ENCODE assay signal across 10 cellular contexts in the genomic region with DNA sequence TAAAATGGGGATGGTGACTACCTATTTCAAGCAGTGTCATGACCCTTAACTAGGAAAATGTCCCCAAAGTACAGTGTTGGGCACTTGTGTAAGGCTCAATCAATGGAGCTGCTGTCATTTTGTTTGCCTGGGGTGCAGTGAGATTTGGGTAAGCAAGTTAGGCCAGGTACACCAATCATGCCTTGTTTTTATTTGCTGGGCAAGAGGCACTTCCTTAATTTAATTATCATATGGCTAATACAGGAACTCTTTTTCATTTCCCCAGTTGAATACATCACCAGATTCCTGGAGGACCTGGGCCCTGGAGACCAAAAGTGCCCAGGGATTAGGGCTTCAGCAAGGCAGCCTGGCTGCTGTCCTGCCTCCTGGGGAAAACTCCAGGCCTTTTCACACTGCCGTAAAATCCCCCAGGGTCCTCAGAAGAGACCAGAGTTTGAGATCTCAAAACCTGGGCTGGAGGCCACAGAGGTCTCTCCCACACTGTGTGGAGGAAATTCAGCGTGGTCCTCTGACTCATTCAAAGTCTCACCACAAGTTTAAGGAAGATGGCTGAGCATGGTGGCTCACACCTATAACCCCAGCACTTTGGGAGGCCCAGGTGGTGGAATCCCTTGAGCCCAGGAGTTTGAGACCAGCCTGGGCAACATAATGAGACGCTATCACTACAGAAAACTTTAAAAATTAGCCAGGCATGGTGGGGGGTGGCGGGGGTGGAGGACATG.
DNase-seq lines count a peak whose midpoint lies in the region; ATAC-seq and TF ChIP-seq lines count a peak whose summit lies in the region.
"Had no signal": no experiment of that assay in that cellular context is flagged by ENCODE, and none has a peak within 500 bp of the region (broad histone marks: within the 10 kb centered on the region; RNA-seq: fewer than 3 reads in every experiment).

No MANE protein-coding gene starts in this region.

- no peaks in the 10 kb centered on the region for H3K27me3 Mint-ChIP-seq in effector memory CD8-positive, alpha-beta T cell

- DNase-seq in activated effector memory CD4-positive, alpha-beta T cell treated with anti-CD3 and anti-CD28 coated beads, Interleukin-2, amount 50 U/mL, for 16 hours: peak; percentile 74
- no peak for DNase-seq in activated effector memory CD4-positive, alpha-beta T cell treated with Interleukin-2 at 50 U/mL for 16 hours
- no peak for DNase-seq in effector memory CD8-positive, alpha-beta T cell
- peak in 1 of 2 donors; percentile 29 for DNase-seq in tibial artery
- no peak for DNase-seq in HEK293T (ENCODE audit: extremely low spot score)
- no peak for DNase-seq in NCI-H2081 (lab: John Stamatoyannopoulos, UW)
- DNase-seq: NCI-H1105 had no signal

- H3K36me3 ChIP-seq in SU-DHL-6 (ENCODE audit: low read length) (no peaks in the 10 kb centered on the region), tibial artery (no peaks in the 10 kb centered on the region)
- H3K36me3 ChIP-seq: neural progenitor cell had no signal

- peak overlapping the region; percentile 65 for H3K4me2 ChIP-seq in SU-DHL-6 (ENCODE audit: low read depth, low read length, poor library complexity, severe bottlenecking)
- H3K4me2 ChIP-seq: neural progenitor cell had no signal

- H3K79me2 ChIP-seq in SU-DHL-6 (ENCODE audit: insufficient read depth, low read length): no peaks in the 10 kb centered on the region

- H4K20me1 ChIP-seq in SU-DHL-6 (ENCODE audit: low read depth, low read length): no peaks in the 10 kb centered on the region

- H3F3A ChIP-seq in SU-DHL-6 (ENCODE audit: insufficient read depth): peaks cover 9% of the 10 kb centered on the region; the same call in 1 of the 2 replicates

- H3K9me3 ChIP-seq in SU-DHL-6 (ENCODE audit: insufficient read depth, low read length) (no peaks in the 10 kb centered on the region), tibial artery (no peaks in the 10 kb centered on the region)

- H3K4me3 Mint-ChIP-seq in effector memory CD8-positive, alpha-beta T cell: no peak overlapping the region
- H3K4me3 Mint-ChIP-seq: neural progenitor cell had no signal

- H3K27me3 ChIP-seq in SU-DHL-6 (ENCODE audit: low read length) (no peaks in the 10 kb centered on the region), tibial artery (no peaks in the 10 kb centered on the region)
- H3K27me3 ChIP-seq: neural progenitor cell had no signal

- TF ChIP-seq CTCF in SU-DHL-6 (IDR thresholded peaks at IDR 0.05; ENCODE audit: insufficient read depth, low read length, poor library complexity, severe bottlenecking) (no peak), tibial artery (IDR thresholded peaks at IDR 0.05) (no peak)

- intact Hi-C loops in tibial artery (cut with DNase I; ENCODE audit: low total_unique reads): no loop called here

- CTCF ChIA-PET in HEK293T (lab: Yijun Ruan, JAX): no interaction called here

- peaks cover 15% of the 10 kb centered on the region for H3K36me3 Mint-ChIP-seq in effector memory CD8-positive, alpha-beta T cell (ENCODE audit: insufficient read depth)
- H3K36me3 Mint-ChIP-seq: neural progenitor cell had no signal

- H3K4me1 ChIP-seq in tibial artery: peaks cover 0 to 30% (median 20%) of the 10 kb centered on the region in 4 donors

- no peaks in the 10 kb centered on the region for H3K9me2 ChIP-seq in SU-DHL-6 (replicated peaks; ENCODE audit: insufficient read depth, low read length)

- H3K9me3 Mint-ChIP-seq in effector memory CD8-positive, alpha-beta T cell: no peaks in the 10 kb centered on the region
- H3K9me3 Mint-ChIP-seq: neural progenitor cell had no signal

- POLR2A ChIA-PET in HEK293T (lab: Yijun Ruan, JAX): no interaction called here

- peak overlapping the region; percentile 5 for H2AFZ ChIP-seq in SU-DHL-6 (ENCODE audit: low read depth, low read length, severe bottlenecking)
- H2AFZ ChIP-seq: neural progenitor cell had no signal

- H3K4me1 Mint-ChIP-seq in effector memory CD8-positive, alpha-beta T cell (ENCODE audit: low read depth in 2 of 2): peaks cover 42 to 51% of the 10 kb centered on the region in 2 donors
- H3K4me1 Mint-ChIP-seq: neural progenitor cell had no signal

- H3K27ac ChIP-seq in SU-DHL-6 (ENCODE audit: low read depth, low read length) (peak overlapping the region; percentile 81), tibial artery (peak overlapping the region; percentile 25 to 26)
- H3K27ac ChIP-seq: neural progenitor cell had no signal

- H3K9ac ChIP-seq in SU-DHL-6 (ENCODE audit: low read length): peak overlapping the region; percentile 44
- H3K9ac ChIP-seq: neural progenitor cell had no signal

- ATAC-seq in effector memory CD8-positive, alpha-beta T cell (replicated peaks): peak; percentile 76
- no peak for ATAC-seq in SK-N-SH treated with all-trans-retinoic acid at 6 μM for 48 hours

- H3K4me3 ChIP-seq in SU-DHL-6 (ENCODE audit: insufficient read depth, low read length, poor library complexity, severe bottlenecking): no peak overlapping the region
- no peak overlapping the region for H3K4me3 ChIP-seq in tibial artery
- H3K4me3 ChIP-seq: neural progenitor cell had no signal

- peak overlapping the region in 1 of 2 donors; percentile 41 for H3K27ac Mint-ChIP-seq in effector memory CD8-positive, alpha-beta T cell
- H3K27ac Mint-ChIP-seq: neural progenitor cell had no signal

TF ChIP-seq in HEK293T, 16 proteins besides CTCF, POLR2A, EP300 and RAD21:
- no peak for TF ChIP-seq CTBP1 (IDR thresholded peaks at IDR 0.05; ENCODE audit: borderline replicate concordance)
- no peak for TF ChIP-seq NFRKB (IDR thresholded peaks at IDR 0.05)
- no peak for TF ChIP-seq FOXK2 (IDR thresholded peaks at IDR 0.05)
- TF ChIP-seq BHLHE40 (IDR thresholded peaks at IDR 0.05; ENCODE audit: borderline replicate concordance): no peak
- TF ChIP-seq TARDBP (IDR thresholded peaks at IDR 0.05): no peak
- TF ChIP-seq ELF4 (IDR thresholded peaks at IDR 0.05): no peak
- no peak for TF ChIP-seq L3MBTL2 (conservative IDR thresholded peaks at IDR 0.05)
- TF ChIP-seq FOXM1 (IDR thresholded peaks at IDR 0.05; ENCODE audit: borderline replicate concordance): no peak
- no peak for TF ChIP-seq FOXA1 (IDR thresholded peaks at IDR 0.05)
- no peak for TF ChIP-seq ARNT (IDR thresholded peaks at IDR 0.05)
- no peak for TF ChIP-seq LEF1 (IDR thresholded peaks at IDR 0.05; ENCODE audit: borderline replicate concordance)
- TF ChIP-seq SP1 (IDR thresholded peaks at IDR 0.05): no peak
- TF ChIP-seq PKNOX1 (IDR thresholded peaks at IDR 0.05): no peak
- no peak for TF ChIP-seq ZNF384 (IDR thresholded peaks at IDR 0.05)
- TF ChIP-seq HDGF (IDR thresholded peaks at IDR 0.05; ENCODE audit: borderline replicate concordance): no peak
- TF ChIP-seq SUZ12 (IDR thresholded peaks at IDR 0.05): no peak
TF ChIP-seq in HEK293T: peak in this region for 0.

TF ChIP-seq in SK-N-SH treated with all-trans-retinoic acid at 6 μM for 48 hours, 23 proteins besides CTCF, POLR2A, EP300 and RAD21 (continues in another document):
- TF ChIP-seq BACH2 (CRISPR knock-in tag; IDR thresholded peaks at IDR 0.05; ENCODE audit: borderline replicate concordance): no peak
- TF ChIP-seq, protein P1, sequence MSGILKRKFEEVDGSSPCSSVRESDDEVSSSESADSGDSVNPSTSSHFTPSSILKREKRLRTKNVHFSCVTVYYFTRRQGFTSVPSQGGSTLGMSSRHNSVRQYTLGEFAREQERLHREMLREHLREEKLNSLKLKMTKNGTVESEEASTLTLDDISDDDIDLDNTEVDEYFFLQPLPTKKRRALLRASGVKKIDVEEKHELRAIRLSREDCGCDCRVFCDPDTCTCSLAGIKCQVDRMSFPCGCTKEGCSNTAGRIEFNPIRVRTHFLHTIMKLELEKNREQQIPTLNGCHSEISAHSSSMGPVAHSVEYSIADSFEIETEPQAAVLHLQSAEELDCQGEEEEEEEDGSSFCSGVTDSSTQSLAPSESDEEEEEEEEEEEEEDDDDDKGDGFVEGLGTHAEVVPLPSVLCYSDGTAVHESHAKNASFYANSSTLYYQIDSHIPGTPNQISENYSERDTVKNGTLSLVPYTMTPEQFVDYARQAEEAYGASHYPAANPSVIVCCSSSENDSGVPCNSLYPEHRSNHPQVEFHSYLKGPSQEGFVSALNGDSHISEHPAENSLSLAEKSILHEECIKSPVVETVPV (CRISPR knock-in tag; IDR thresholded peaks at IDR 0.05): no peak
- no peak for TF ChIP-seq ZFP3 (CRISPR knock-in tag; IDR thresholded peaks at IDR 0.05)
- TF ChIP-seq ARNTL (CRISPR knock-in tag; IDR thresholded peaks at IDR 0.05; ENCODE audit: borderline replicate concordance, low read depth): no peak
- TF ChIP-seq, protein P2, sequence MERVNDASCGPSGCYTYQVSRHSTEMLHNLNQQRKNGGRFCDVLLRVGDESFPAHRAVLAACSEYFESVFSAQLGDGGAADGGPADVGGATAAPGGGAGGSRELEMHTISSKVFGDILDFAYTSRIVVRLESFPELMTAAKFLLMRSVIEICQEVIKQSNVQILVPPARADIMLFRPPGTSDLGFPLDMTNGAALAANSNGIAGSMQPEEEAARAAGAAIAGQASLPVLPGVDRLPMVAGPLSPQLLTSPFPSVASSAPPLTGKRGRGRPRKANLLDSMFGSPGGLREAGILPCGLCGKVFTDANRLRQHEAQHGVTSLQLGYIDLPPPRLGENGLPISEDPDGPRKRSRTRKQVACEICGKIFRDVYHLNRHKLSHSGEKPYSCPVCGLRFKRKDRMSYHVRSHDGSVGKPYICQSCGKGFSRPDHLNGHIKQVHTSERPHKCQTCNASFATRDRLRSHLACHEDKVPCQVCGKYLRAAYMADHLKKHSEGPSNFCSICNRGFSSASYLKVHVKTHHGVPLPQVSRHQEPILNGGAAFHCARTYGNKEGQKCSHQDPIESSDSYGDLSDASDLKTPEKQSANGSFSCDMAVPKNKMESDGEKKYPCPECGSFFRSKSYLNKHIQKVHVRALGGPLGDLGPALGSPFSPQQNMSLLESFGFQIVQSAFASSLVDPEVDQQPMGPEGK (CRISPR knock-in tag; IDR thresholded peaks at IDR 0.05; ENCODE audit: borderline replicate concordance): no peak
- no peak for TF ChIP-seq TCF4 (CRISPR knock-in tag; IDR thresholded peaks at IDR 0.05; ENCODE audit: borderline replicate concordance)
- TF ChIP-seq TOX (CRISPR knock-in tag; IDR thresholded peaks at IDR 0.05; ENCODE audit: borderline replicate concordance): no peak
- no peak for TF ChIP-seq ESRRG (CRISPR knock-in tag; IDR thresholded peaks at IDR 0.05)
- TF ChIP-seq GLIS3 (CRISPR knock-in tag; IDR thresholded peaks at IDR 0.05): no peak
- TF ChIP-seq ZNF565 (CRISPR knock-in tag; conservative IDR thresholded peaks at IDR 0.05; ENCODE audit: low read depth): no peak
- TF ChIP-seq OSR1 (CRISPR knock-in tag; IDR thresholded peaks at IDR 0.05): no peak
